In the genomic region with DNA sequence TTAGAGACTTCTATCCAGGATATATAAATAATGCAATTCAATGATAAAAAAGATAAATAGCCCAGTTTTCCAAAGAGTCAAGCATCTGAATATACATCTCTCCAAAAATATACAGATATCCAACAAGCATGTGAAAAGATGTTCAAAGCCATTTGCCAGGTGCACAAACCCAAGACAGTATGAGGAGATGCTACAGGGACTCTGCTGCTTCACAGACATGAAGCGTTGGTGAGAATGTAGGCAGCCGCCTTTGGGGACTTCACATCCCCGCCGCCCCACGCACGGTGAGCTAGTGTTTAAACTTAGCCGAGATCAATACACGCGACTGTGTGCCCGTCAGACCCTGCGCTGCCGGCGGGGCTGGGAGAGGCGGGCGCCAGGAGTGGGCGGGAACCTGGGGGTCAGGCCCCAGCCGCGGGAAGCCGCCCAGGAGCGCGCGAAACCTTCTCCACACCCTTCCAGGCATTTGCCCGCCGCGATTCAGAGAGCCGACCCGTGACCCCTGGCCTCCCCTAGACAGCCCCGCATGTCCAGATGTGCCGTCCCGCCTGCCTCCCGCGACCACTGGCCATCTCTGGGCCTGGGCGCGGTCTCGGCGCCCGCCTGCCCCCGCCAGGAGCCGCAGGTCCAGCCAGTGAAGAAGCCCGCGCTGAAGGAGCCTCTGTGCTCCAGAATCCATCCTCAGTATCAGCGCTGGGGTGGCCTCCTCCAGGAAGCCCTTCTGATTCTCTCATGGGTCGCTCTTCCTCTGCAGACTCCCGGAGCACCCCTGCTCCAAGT, we compare ENCODE assay signal across 9 cellular contexts. TPM values are rescaled to one million over a fixed set of nuclear protein-coding genes. Genes with fewer than 3 reads are reported as not detected.
DNase-seq lines count a peak whose midpoint lies in the region; ATAC-seq lines count a peak whose summit lies in the region.
"Had no signal": no experiment of that assay in that cellular context is flagged by ENCODE, and none has a peak within 500 bp of the region (broad histone marks: within the 10 kb centered on the region; RNA-seq: fewer than 3 reads in every experiment).

No MANE protein-coding gene starts in this region.

- H3K4me3 ChIP-seq in rectal smooth muscle tissue (ENCODE audit: low read length), result peak overlapping the region; percentile 62

- DNase-seq in DMS53 treated with DMSO at 0.1 percent for 48 hours (lab: John Stamatoyannopoulos, UW; ENCODE audit: unreplicated experiment) (peak; percentile 24), germinal center (ENCODE audit: low spot score) (peak; percentile 22), NCI-H1436 treated with DMSO at 0.1 percent for 48 hours (lab: John Stamatoyannopoulos, UW) (no peak), amniotic stem cell (lab: John Stamatoyannopoulos, UW) (no peak)
- DNase-seq in activated CD4-positive, alpha-beta T cell treated with anti-CD3 and anti-CD28 coated beads, Interleukin-2, amount 10 ng/mL, durations not matched to agents 7 days and 5 days, result peak; percentile 27

- no peaks in the 10 kb centered on the region for H3K9me3 Mint-ChIP-seq in activated CD4-positive, alpha-beta T cell treated with anti-CD3 and anti-CD28 coated beads, Interleukin-2, amount 10 ng/mL, durations not matched to agents 7 days and 5 days

- POLR2A ChIA-PET in activated CD4-positive, alpha-beta T cell treated with anti-CD3 and anti-CD28 coated beads, Interleukin-2, amount 10 ng/mL, durations not matched to agents 7 days and 5 days (lab: Charles Lee), result no interaction called here

- ATAC-seq in GM19452 (IDR thresholded peaks at IDR 0.05; ENCODE audit: unreplicated experiment) (peak; percentile 32), HG03442 (IDR thresholded peaks at IDR 0.05; ENCODE audit: unreplicated experiment) (peak; percentile 35)

- H3K4me1 ChIP-seq in rectal smooth muscle tissue (ENCODE audit: control insufficient read depth, insufficient read depth, low read length), result peaks cover 9% of the 10 kb centered on the region

- H3K27ac ChIP-seq in rectal smooth muscle tissue (ENCODE audit: low read depth, low read length), result no peak overlapping the region

- peaks cover 78% of the 10 kb centered on the region for H3K27me3 Mint-ChIP-seq in activated CD4-positive, alpha-beta T cell treated with anti-CD3 and anti-CD28 coated beads, Interleukin-2, amount 10 ng/mL, durations not matched to agents 7 days and 5 days

- peak overlapping the region; percentile 72 for H3K4me3 Mint-ChIP-seq in activated CD4-positive, alpha-beta T cell treated with anti-CD3 and anti-CD28 coated beads, Interleukin-2, amount 10 ng/mL, durations not matched to agents 7 days and 5 days

- peaks cover 2% of the 10 kb centered on the region for H3K36me3 Mint-ChIP-seq in activated CD4-positive, alpha-beta T cell treated with anti-CD3 and anti-CD28 coated beads, Interleukin-2, amount 10 ng/mL, durations not matched to agents 7 days and 5 days (ENCODE audit: low read depth)

- peaks cover 29% of the 10 kb centered on the region for H3K4me1 Mint-ChIP-seq in activated CD4-positive, alpha-beta T cell treated with anti-CD3 and anti-CD28 coated beads, Interleukin-2, amount 10 ng/mL, durations not matched to agents 7 days and 5 days

- no peaks in the 10 kb centered on the region for H3K36me3 ChIP-seq in rectal smooth muscle tissue (ENCODE audit: control insufficient read depth, insufficient read depth, low read length)

- CTCF ChIA-PET in activated CD4-positive, alpha-beta T cell treated with anti-CD3 and anti-CD28 coated beads, Interleukin-2, amount 10 ng/mL, durations not matched to agents 7 days and 5 days (lab: Charles Lee), result no interaction called here

- peaks cover 9% of the 10 kb centered on the region for H3K27me3 ChIP-seq in rectal smooth muscle tissue (ENCODE audit: control insufficient read depth, insufficient read depth, low read length)

- H3K27ac Mint-ChIP-seq in activated CD4-positive, alpha-beta T cell treated with anti-CD3 and anti-CD28 coated beads, Interleukin-2, amount 10 ng/mL, durations not matched to agents 7 days and 5 days, result peak overlapping the region; percentile 73

- no peak overlapping the region for H3K9ac ChIP-seq in rectal smooth muscle tissue (ENCODE audit: low read length)

RNA-seq across cellular contexts. Expression of gene ALOX5, which starts 0.8 kb away (rescaled TPM):
- total RNA-seq in activated CD4-positive, alpha-beta T cell treated with anti-CD3 and anti-CD28 coated beads, Interleukin-2, amount 10 ng/mL, durations not matched to agents 7 days and 5 days, result 1 to 10 TPM; 6.7 to 9.0 TPM
- total RNA-seq: LHCN-M2 had no signal

RNA-seq across cellular contexts. Expression of gene OR13A1, which starts 57.8 kb away (rescaled TPM):
- total RNA-seq in activated CD4-positive, alpha-beta T cell treated with anti-CD3 and anti-CD28 coated beads, Interleukin-2, amount 10 ng/mL, durations not matched to agents 7 days and 5 days, result under 1 TPM; 0.10 to 0.15 TPM
- total RNA-seq: LHCN-M2 had no signal

Comparison
In these comparisons a context has a peak if more than half of its experiments do, and no peak if none do; other contexts are left out.
1. DNase-seq: peak in DMS53 treated with DMSO at 0.1 percent for 48 hours (single experiment), activated CD4-positive, alpha-beta T cell treated with anti-CD3 and anti-CD28 coated beads, Interleukin-2, amount 10 ng/mL, durations not matched to agents 7 days and 5 days (single experiment) and germinal center (single experiment); none in NCI-H1436 treated with DMSO at 0.1 percent for 48 hours (single experiment) and amniotic stem cell (single experiment).